10 cellular contexts compared by ENCODE assay signal in the genomic region with DNA sequence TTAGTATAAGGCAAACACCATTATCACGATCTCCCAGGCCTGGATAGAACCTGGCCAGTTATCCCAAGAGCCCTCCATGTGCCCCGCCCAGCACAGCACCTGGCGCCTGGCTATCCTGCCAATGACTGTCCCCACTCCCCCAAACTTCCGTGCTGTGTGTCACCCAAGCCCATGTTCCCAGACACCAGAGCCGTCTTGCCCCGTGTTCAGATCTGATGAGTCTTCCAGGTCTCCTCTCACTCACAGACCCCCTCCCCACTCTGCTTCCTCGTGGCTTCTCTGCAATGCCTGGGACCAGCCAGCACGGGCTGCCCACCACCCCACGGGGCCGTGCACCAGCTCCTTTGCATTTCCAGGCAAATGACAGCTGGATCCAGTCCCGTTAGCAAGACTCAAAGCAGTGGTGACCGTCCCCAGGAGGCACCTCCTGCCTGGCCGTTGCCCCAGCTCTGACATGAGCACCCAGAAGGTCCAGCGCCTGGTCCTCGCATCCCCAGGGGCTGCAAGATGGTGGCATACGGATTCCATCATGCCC.
"Had no signal": no experiment of that assay in that cellular context is flagged by ENCODE, and none has a peak within 500 bp of the region (broad histone marks: within the 10 kb centered on the region; RNA-seq: fewer than 3 reads in every experiment).

No MANE protein-coding gene starts in this region.

- H3K9me3 ChIP-seq: heart left ventricle, psoas muscle had no signal

- H3K36me3 Mint-ChIP-seq: activated naive CD8-positive, alpha-beta T cell treated with anti-CD3 and anti-CD28 coated beads for 36 hours; naive thymus-derived CD4-positive, alpha-beta T cell had no signal

- DNase-seq: activated CD4-positive, alpha-beta T cell treated with anti-CD3 and anti-CD28 coated beads for 48 hours; activated effector memory CD4-positive, alpha-beta T cell treated with anti-CD3 and anti-CD28 coated beads, Interleukin-2, amount 50 U/mL, for 16 hours; activated naive CD8-positive, alpha-beta T cell treated with anti-CD3 and anti-CD28 coated beads for 36 hours; foreskin keratinocyte; naive thymus-derived CD4-positive, alpha-beta T cell; stimulated activated CD4-positive, alpha-beta T cell treated with anti-CD3 and anti-CD28 coated beads, Interleukin-2, amount 100 ng/mL, for 48 hours; stimulated activated naive CD8-positive, alpha-beta T cell treated with anti-CD3 and anti-CD28 coated beads, Interleukin-15, Interleukin-2, amounts not matched to agents 100 U/mL and 50 U/mL, for 24 hours; T-helper 9 cell had no signal

- H3K27ac ChIP-seq: foreskin keratinocyte, psoas muscle had no signal

- H3K27me3 ChIP-seq: heart left ventricle had no signal

- H3K4me3 Mint-ChIP-seq: activated naive CD8-positive, alpha-beta T cell treated with anti-CD3 and anti-CD28 coated beads for 36 hours; naive thymus-derived CD4-positive, alpha-beta T cell had no signal

- H3K4me1 Mint-ChIP-seq: activated naive CD8-positive, alpha-beta T cell treated with anti-CD3 and anti-CD28 coated beads for 36 hours had no signal

- H3K36me3 ChIP-seq: heart left ventricle had no signal

- H3K4me1 ChIP-seq: foreskin keratinocyte had no signal

- H3K4me3 ChIP-seq: heart left ventricle, psoas muscle had no signal

- H3K9me3 Mint-ChIP-seq: activated naive CD8-positive, alpha-beta T cell treated with anti-CD3 and anti-CD28 coated beads for 36 hours had no signal

- ATAC-seq: foreskin keratinocyte; naive thymus-derived CD4-positive, alpha-beta T cell; psoas muscle; stimulated activated naive CD8-positive, alpha-beta T cell treated with anti-CD3 and anti-CD28 coated beads, Interleukin-15, Interleukin-2, amounts not matched to agents 100 U/mL and 50 U/mL, for 24 hours had no signal

- H3K27ac Mint-ChIP-seq: activated naive CD8-positive, alpha-beta T cell treated with anti-CD3 and anti-CD28 coated beads for 36 hours; naive thymus-derived CD4-positive, alpha-beta T cell had no signal
